18 cellular contexts compared by ENCODE assay signal in genomic region chr22:40694409-40694808, GRCh38. TPM values are rescaled to one million over a fixed set of nuclear protein-coding genes. Genes with fewer than 3 reads are reported as not detected.
DNase-seq lines count a peak whose midpoint lies in the region; ATAC-seq and TF ChIP-seq lines count a peak whose summit lies in the region.
"Had no signal": no experiment of that assay in that cellular context is flagged by ENCODE, and none has a peak within 500 bp of the region (broad histone marks: within the 10 kb centered on the region; RNA-seq: fewer than 3 reads in every experiment).

No MANE protein-coding gene starts in this region.

- no peak overlapping the region for H3K27ac ChIP-seq in Karpas-422 (ENCODE audit: low read length)
- H3K27ac ChIP-seq: parathyroid adenoma, RWPE1, suprapubic skin had no signal

- no peak for TF ChIP-seq CTCF in mesothelial cell of epicardium (IDR thresholded peaks at IDR 0.05; ENCODE audit: unreplicated experiment)

- peaks cover 17% of the 10 kb centered on the region for H3K4me1 Mint-ChIP-seq in mesothelial cell of epicardium
- H3K4me1 Mint-ChIP-seq: activated naive CD8-positive, alpha-beta T cell treated with anti-CD3 and anti-CD28 coated beads, Interleukin-2, amount 50 U/mL, for 24 hours; CD4-positive, alpha-beta memory T cell had no signal

- no peaks in the 10 kb centered on the region for H3K36me3 ChIP-seq in Karpas-422 (ENCODE audit: insufficient read depth, low read length)
- H3K36me3 ChIP-seq: suprapubic skin had no signal

- no peaks in the 10 kb centered on the region for H3K27me3 Mint-ChIP-seq in mesothelial cell of epicardium (ENCODE audit: low read depth)
- H3K27me3 Mint-ChIP-seq: activated naive CD8-positive, alpha-beta T cell treated with anti-CD3 and anti-CD28 coated beads, Interleukin-2, amount 50 U/mL, for 24 hours had no signal

- no peak overlapping the region for H3K9ac ChIP-seq in Karpas-422 (ENCODE audit: low read length)
- H3K9ac ChIP-seq: parathyroid adenoma had no signal

- no peak overlapping the region for H3K4me3 Mint-ChIP-seq in mesothelial cell of epicardium
- H3K4me3 Mint-ChIP-seq: activated naive CD8-positive, alpha-beta T cell treated with anti-CD3 and anti-CD28 coated beads, Interleukin-2, amount 50 U/mL, for 24 hours; CD4-positive, alpha-beta memory T cell had no signal

- H3K27me3 ChIP-seq in Karpas-422 (ENCODE audit: low read length) = no peaks in the 10 kb centered on the region
- H3K27me3 ChIP-seq: suprapubic skin had no signal

- no peaks in the 10 kb centered on the region for H3K9me3 ChIP-seq in Karpas-422 (ENCODE audit: low read length)
- H3K9me3 ChIP-seq: suprapubic skin had no signal

- no peaks in the 10 kb centered on the region for H3K79me2 ChIP-seq in Karpas-422 (ENCODE audit: low read length)
- H3K79me2 ChIP-seq: parathyroid adenoma had no signal

- no peak overlapping the region for H2AFZ ChIP-seq in Karpas-422 (ENCODE audit: low read length)
- H2AFZ ChIP-seq: parathyroid adenoma had no signal

- H3K4me1 ChIP-seq in Karpas-422 (ENCODE audit: low read length) = no peaks in the 10 kb centered on the region
- H3K4me1 ChIP-seq: parathyroid adenoma had no signal

- H4K20me1 ChIP-seq in Karpas-422 (ENCODE audit: insufficient read depth, low read depth, low read length) = no peaks in the 10 kb centered on the region

- H3K9me2 ChIP-seq in Karpas-422 (replicated peaks; ENCODE audit: insufficient read depth, low read length) = no peaks in the 10 kb centered on the region

- ATAC-seq in HG02678 (IDR thresholded peaks at IDR 0.05; ENCODE audit: unreplicated experiment) = no peak
- ATAC-seq: activated naive CD8-positive, alpha-beta T cell treated with anti-CD3 and anti-CD28 coated beads, Interleukin-2, amount 50 U/mL, for 24 hours had no signal

- no peaks in the 10 kb centered on the region for H3K9me3 Mint-ChIP-seq in mesothelial cell of epicardium
- H3K9me3 Mint-ChIP-seq: activated naive CD8-positive, alpha-beta T cell treated with anti-CD3 and anti-CD28 coated beads, Interleukin-2, amount 50 U/mL, for 24 hours; CD4-positive, alpha-beta memory T cell had no signal

- peak overlapping the region; percentile 24 for H3K27ac Mint-ChIP-seq in mesothelial cell of epicardium
- H3K27ac Mint-ChIP-seq: activated naive CD8-positive, alpha-beta T cell treated with anti-CD3 and anti-CD28 coated beads, Interleukin-2, amount 50 U/mL, for 24 hours had no signal

- no peak overlapping the region for H3K4me3 ChIP-seq in Karpas-422 (ENCODE audit: low read length)
- H3K4me3 ChIP-seq: suprapubic skin had no signal

- no peaks in the 10 kb centered on the region for H3K36me3 Mint-ChIP-seq in mesothelial cell of epicardium
- H3K36me3 Mint-ChIP-seq: CD4-positive, alpha-beta memory T cell had no signal

- peak; percentile 4 for DNase-seq in COR-L47 (lab: John Stamatoyannopoulos, UW)
- DNase-seq in Karpas-422 = peak; percentile 32
- DNase-seq in SKM-1 treated with dmso at 0.1 percent for 144 hours (lab: John Stamatoyannopoulos, UW; ENCODE audit: unreplicated experiment) = peak; percentile 31
- no peak for DNase-seq in mesothelial cell of epicardium (ENCODE audit: low spot score in 2 of 2, unreplicated experiment in 2 of 2)
- DNase-seq in dermis blood vessel endothelial cell = no peak
- no peak for DNase-seq in GM19238 (ENCODE audit: insufficient read length, low spot score)
- DNase-seq: activated naive CD8-positive, alpha-beta T cell treated with anti-CD3 and anti-CD28 coated beads, Interleukin-2, amount 50 U/mL, for 24 hours; activated T-cell treated with anti-CD3 and anti-CD28 coated beads, Interleukin-2, amount 50 U/mL, for 48 hours; CD4-positive, alpha-beta memory T cell; GF-D8; MM.1S; NCI-H526 treated with DMSO at 0.1 percent for 48 hours had no signal

- no peak overlapping the region for H3K4me2 ChIP-seq in Karpas-422 (ENCODE audit: low read depth, low read length, poor library complexity, severe bottlenecking)

RNA-seq across cellular contexts. Expression of gene MCHR1, which starts 15.1 kb away (rescaled TPM):
- not detected in 2 replicates for total RNA-seq in Karpas-422 (2014; rRNA removed; shearing (Covaris generic); ENCODE audit: low replicate concordance)
- total RNA-seq in mesothelial cell of epicardium (2.5 to 3.5 TPM (median 3.2 TPM) in 3 replicates), dermis blood vessel endothelial cell (0.09 TPM in 1 of 2 replicates, not detected in the other)
- total RNA-seq: CD4-positive, alpha-beta memory T cell; endothelial cell of umbilical vein; T-helper 2 cell treated with Interferon-gamma antibody and Interleukin-4, amounts not matched to agents 100 ng/mL and 5 ng/mL, for 36 hours had no signal

RNA-seq across cellular contexts. Expression of gene MRTFA, which starts 57.9 kb away (rescaled TPM):
- total RNA-seq in Karpas-422 (2014; rRNA removed; shearing (Covaris generic); ENCODE audit: low replicate concordance) = 37.2 and 51.6 TPM in 2 replicates
- total RNA-seq in mesothelial cell of epicardium (105 to 109 TPM (median 108 TPM) in 3 replicates), dermis blood vessel endothelial cell (33.1 and 41.4 TPM in 2 replicates)

Comparison
In these comparisons a context has a peak if more than half of its experiments do, and no peak if none do; other contexts are left out.
1. DNase-seq: peak in COR-L47 (single experiment), Karpas-422 (single experiment) and SKM-1 treated with dmso at 0.1 percent for 144 hours (single experiment); none in mesothelial cell of epicardium (0 of 2), dermis blood vessel endothelial cell (single experiment) and GM19238 (single experiment).